Comparison of ENCODE assay signal across 9 cellular contexts in the genomic region with DNA sequence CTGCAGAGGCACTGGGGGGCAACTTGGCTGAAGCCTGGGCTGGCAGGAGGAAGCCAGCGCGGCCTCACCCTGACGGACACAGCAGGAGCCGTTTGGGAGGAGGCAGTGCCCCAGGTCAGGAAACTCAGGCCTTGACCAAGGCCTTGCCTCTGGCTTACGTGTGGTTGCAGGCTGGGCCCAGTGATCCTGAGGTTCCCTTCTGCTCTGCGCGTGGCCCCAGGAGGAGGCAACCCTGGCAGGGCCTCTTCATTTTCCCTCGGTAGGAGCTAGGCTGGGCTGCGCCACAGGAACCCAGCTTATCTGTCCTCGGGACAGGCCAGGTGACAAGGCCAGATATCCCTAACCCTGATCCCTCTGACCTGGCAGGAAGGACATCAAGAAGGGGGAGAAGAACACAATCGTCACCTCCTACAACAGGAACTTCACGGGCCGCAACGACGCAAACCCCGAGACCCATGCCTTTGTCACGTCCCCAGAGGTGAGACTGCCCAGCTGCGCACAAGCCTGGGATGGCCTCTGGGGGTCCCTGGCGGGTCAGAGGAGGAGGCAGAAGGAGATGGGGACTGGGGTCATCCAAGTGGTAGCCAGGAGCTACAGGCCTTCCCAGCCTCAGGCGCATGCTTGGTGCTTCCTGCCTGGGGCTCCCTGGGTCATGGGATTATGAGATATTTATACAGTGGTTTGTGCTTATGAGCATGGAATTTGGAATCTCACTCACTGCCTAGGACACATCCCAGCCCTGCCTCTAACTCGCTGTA. TPM values are rescaled to one million over a fixed set of nuclear protein-coding genes. Genes with fewer than 3 reads are reported as not detected.
DNase-seq lines count a peak whose midpoint lies in the region; ATAC-seq, FAIRE-seq and TF ChIP-seq lines count a peak whose summit lies in the region.
"Had no signal": no experiment of that assay in that cellular context is flagged by ENCODE, and none has a peak within 500 bp of the region (broad histone marks: within the 10 kb centered on the region; RNA-seq: fewer than 3 reads in every experiment).

No MANE protein-coding gene starts in this region.

- peaks cover 3% of the 10 kb centered on the region for H3K79me2 ChIP-seq in astrocyte (ENCODE audit: insufficient read depth, low read length)

- no peak overlapping the region for H2AFZ ChIP-seq in astrocyte (ENCODE audit: low read depth, low read length)

- peak overlapping the region; percentile 24 for H3K9ac ChIP-seq in astrocyte (ENCODE audit: low read length)

- peaks cover 2% of the 10 kb centered on the region for H3K9me3 Mint-ChIP-seq in astrocyte (ENCODE audit: unreplicated experiment)
- H3K9me3 Mint-ChIP-seq in stimulated activated naive CD8-positive, alpha-beta T cell treated with anti-CD3 and anti-CD28 coated beads, Interleukin-15, amount 100 ng/mL, for 72 hours, result no peaks in the 10 kb centered on the region

- DNase-seq in H4 (ENCODE audit: low spot score) (peak; percentile 47), astrocyte (ENCODE audit: low read depth) (peak; percentile 46), iris pigment epithelial cell (ENCODE audit: low read depth) (peak; percentile 87), germinal center (ENCODE audit: low spot score) (no peak), middle frontal gyrus (ENCODE audit: extremely low spot score, low spot score) (no peak), DMS79 (lab: John Stamatoyannopoulos, UW) (no peak)
- no peak for DNase-seq in stimulated activated naive CD8-positive, alpha-beta T cell treated with anti-CD3 and anti-CD28 coated beads, Interleukin-15, amount 100 ng/mL, for 72 hours
- DNase-seq: activated T-cell treated with anti-CD3 and anti-CD28 coated beads, Interleukin-2, amount 50 U/mL, for 1 hour had no signal

- no peak for ATAC-seq in stimulated activated naive CD8-positive, alpha-beta T cell treated with anti-CD3 and anti-CD28 coated beads, Interleukin-15, amount 100 ng/mL, for 72 hours
- ATAC-seq in GM18520 (IDR thresholded peaks at IDR 0.05; ENCODE audit: unreplicated experiment), result no peak

- H3K36me3 Mint-ChIP-seq in astrocyte (ENCODE audit: low read depth, unreplicated experiment), result peaks cover 5% of the 10 kb centered on the region

- H3K27ac ChIP-seq in astrocyte (ENCODE audit: low read depth, low read length), result peak overlapping the region; percentile 58

- peaks cover 4% of the 10 kb centered on the region for H3K4me1 Mint-ChIP-seq in astrocyte (ENCODE audit: low read depth, unreplicated experiment)
- H3K4me1 Mint-ChIP-seq in stimulated activated naive CD8-positive, alpha-beta T cell treated with anti-CD3 and anti-CD28 coated beads, Interleukin-15, amount 100 ng/mL, for 72 hours, result peaks cover 28% of the 10 kb centered on the region

- no peak for TF ChIP-seq CTCF in astrocyte (IDR thresholded peaks at IDR 0.05; ENCODE audit: insufficient read depth, low read depth, low read length)

- H3K4me3 ChIP-seq in astrocyte (ENCODE audit: insufficient read depth, low read depth, low read length), result no peak overlapping the region

- H3K27ac Mint-ChIP-seq in astrocyte (ENCODE audit: unreplicated experiment), result no peak overlapping the region
- peak overlapping the region; percentile 13 to 93 for H3K27ac Mint-ChIP-seq in stimulated activated naive CD8-positive, alpha-beta T cell treated with anti-CD3 and anti-CD28 coated beads, Interleukin-15, amount 100 ng/mL, for 72 hours

- H4K20me1 ChIP-seq in astrocyte (ENCODE audit: insufficient read depth, low read length), result peaks cover 43% of the 10 kb centered on the region

- no peak overlapping the region for H3K4me2 ChIP-seq in astrocyte (ENCODE audit: low read length)

- no peak for FAIRE-seq in astrocyte (lab: Jason Lieb, UNC)

- peaks cover 22% of the 10 kb centered on the region for H3K36me3 ChIP-seq in astrocyte (ENCODE audit: insufficient read depth, low read length)

- H3K27me3 ChIP-seq in astrocyte (ENCODE audit: insufficient read depth, low read length), result no peaks in the 10 kb centered on the region

- peaks cover 9% of the 10 kb centered on the region for H3K4me1 ChIP-seq in astrocyte (ENCODE audit: insufficient read depth, low read length)

- no peaks in the 10 kb centered on the region for H3K27me3 Mint-ChIP-seq in astrocyte (ENCODE audit: low read depth, unreplicated experiment)
- H3K27me3 Mint-ChIP-seq in stimulated activated naive CD8-positive, alpha-beta T cell treated with anti-CD3 and anti-CD28 coated beads, Interleukin-15, amount 100 ng/mL, for 72 hours, result no peaks in the 10 kb centered on the region

- no peak overlapping the region for H3K4me3 Mint-ChIP-seq in astrocyte (ENCODE audit: unreplicated experiment)
- H3K4me3 Mint-ChIP-seq in stimulated activated naive CD8-positive, alpha-beta T cell treated with anti-CD3 and anti-CD28 coated beads, Interleukin-15, amount 100 ng/mL, for 72 hours, result no peak overlapping the region

- no peaks in the 10 kb centered on the region for H3K9me3 ChIP-seq in astrocyte (ENCODE audit: insufficient read depth, low read depth, low read length)

RNA-seq across cellular contexts. Expression of gene POLR3H, which starts 20.6 kb away (rescaled TPM):
- total RNA-seq in H4 (2014; rRNA removed; shearing (Covaris generic)), result 22.8 and 23.1 TPM in 2 replicates
- total RNA-seq in astrocyte, result 44.5 and 50.9 TPM in 2 replicates

RNA-seq across cellular contexts. Expression of gene CSDC2, which starts 37.2 kb away (rescaled TPM):
- total RNA-seq in H4 (2014; rRNA removed; shearing (Covaris generic)), result 0.14 TPM in 1 of 2 replicates, not detected in the other
- 10.3 and 11.4 TPM in 2 replicates for total RNA-seq in astrocyte

RNA-seq across cellular contexts. Expression of gene ACO2, which starts 54.7 kb away (rescaled TPM):
- total RNA-seq in H4 (2014; rRNA removed; shearing (Covaris generic)), result 53.2 and 57.4 TPM in 2 replicates
- 67.2 and 73.7 TPM in 2 replicates for total RNA-seq in astrocyte

RNA-seq across cellular contexts. Expression of gene PHF5A, which starts 55.2 kb away (rescaled TPM):
- total RNA-seq in H4 (2014; rRNA removed; shearing (Covaris generic)), result 80.0 and 123 TPM in 2 replicates
- total RNA-seq in astrocyte, result 25.3 and 30.9 TPM in 2 replicates

Comparison
In these comparisons a context has a peak if more than half of its experiments do, and no peak if none do; other contexts are left out.
1. DNase-seq: peak in H4 (single experiment), astrocyte (single experiment) and iris pigment epithelial cell (single experiment); none in stimulated activated naive CD8-positive, alpha-beta T cell treated with anti-CD3 and anti-CD28 coated beads, Interleukin-15, amount 100 ng/mL, for 72 hours (0 of 2), germinal center (single experiment), middle frontal gyrus (single experiment) and DMS79 (single experiment).